In the genomic region with DNA sequence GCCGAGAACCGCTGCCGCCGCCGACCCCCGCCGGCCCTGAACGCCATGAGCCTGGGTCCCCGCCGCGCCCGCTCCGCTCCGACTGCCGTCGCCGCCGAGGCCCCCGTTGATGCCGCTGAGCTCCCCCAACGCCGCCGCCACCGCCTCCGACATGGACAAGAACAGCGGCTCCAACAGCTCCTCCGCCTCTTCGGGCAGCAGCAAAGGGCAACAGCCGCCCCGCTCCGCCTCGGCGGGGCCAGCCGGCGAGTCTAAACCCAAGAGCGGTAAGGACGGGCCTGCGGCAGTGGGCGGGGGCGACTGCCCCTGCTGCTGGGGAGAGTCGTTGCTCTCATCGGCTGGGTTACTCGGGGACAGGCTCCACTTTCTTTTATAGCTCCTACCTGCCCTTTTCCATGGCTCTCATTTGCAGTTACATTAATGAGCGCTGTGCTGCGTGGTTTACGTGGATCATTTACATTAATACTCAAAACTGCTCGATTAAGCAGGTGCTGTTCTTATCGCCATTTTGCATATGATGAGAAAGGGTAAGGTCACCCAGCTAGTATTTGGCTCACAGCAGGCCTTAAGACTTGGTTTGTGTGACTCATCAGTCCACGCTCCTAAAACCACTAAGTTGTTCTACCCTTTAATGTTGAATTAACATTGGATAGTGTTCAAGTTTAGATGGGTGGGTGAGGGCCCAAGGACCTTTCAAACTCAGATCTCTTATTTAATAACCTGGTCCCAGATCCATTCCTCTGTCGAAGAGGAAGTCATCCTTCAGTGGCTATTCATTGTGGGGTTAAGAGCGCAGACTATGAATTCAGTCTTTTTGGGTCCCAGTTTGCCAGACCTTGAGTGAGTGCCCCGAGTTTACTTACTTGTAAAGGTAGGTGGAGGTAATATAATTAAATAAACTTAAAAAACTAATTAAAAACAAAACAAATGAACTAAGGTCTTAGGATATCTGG, we compare ENCODE assay signal across 1 cellular context.
TF ChIP-seq lines count a peak whose summit lies in the region.

No MANE protein-coding gene starts in this region.

TF ChIP-seq in HepG2, 621 proteins besides CTCF, POLR2A, EP300 and RAD21 (continued from another document):
- TF ChIP-seq, protein P1, sequence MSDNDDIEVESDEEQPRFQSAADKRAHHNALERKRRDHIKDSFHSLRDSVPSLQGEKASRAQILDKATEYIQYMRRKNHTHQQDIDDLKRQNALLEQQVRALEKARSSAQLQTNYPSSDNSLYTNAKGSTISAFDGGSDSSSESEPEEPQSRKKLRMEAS (IDR thresholded peaks at IDR 0.05) = peak; percentile 20; the same call in 1 of the 2 replicates
- TF ChIP-seq ZNF530 (CRISPR knock-in tag; IDR thresholded peaks at IDR 0.05; ENCODE audit: low read depth) (no peak), MYNN (CRISPR knock-in tag; IDR thresholded peaks at IDR 0.05; ENCODE audit: low read depth) (no peak), ZBTB39 (CRISPR knock-in tag; IDR thresholded peaks at IDR 0.05) (no peak), ELF4 (CRISPR knock-in tag; IDR thresholded peaks at IDR 0.05; ENCODE audit: borderline replicate concordance) (0 out of 2 replicates have a peak, but pooled peaks have one; percentile 7)
TF ChIP-seq in HepG2: peak in this region for 74.
